8 cellular contexts compared by ENCODE assay signal in genomic region chr13:112968380-112968909, GRCh38. TPM values are rescaled to one million over a fixed set of nuclear protein-coding genes. Genes with fewer than 3 reads are reported as not detected.
DNase-seq lines count a peak whose midpoint lies in the region; ATAC-seq and TF ChIP-seq lines count a peak whose summit lies in the region.

No MANE protein-coding gene starts in this region.

- H3K9me3 Mint-ChIP-seq in MCF 10A (ENCODE audit: unreplicated experiment) = peaks cover 8% of the 10 kb centered on the region

- H3K27ac Mint-ChIP-seq in MCF 10A (ENCODE audit: low read depth, unreplicated experiment) = no peak overlapping the region

- no peak overlapping the region for H3K4me3 Mint-ChIP-seq in MCF 10A (ENCODE audit: unreplicated experiment)

- H3K36me3 Mint-ChIP-seq in MCF 10A (ENCODE audit: insufficient read depth, unreplicated experiment) = no peaks in the 10 kb centered on the region

- no peaks in the 10 kb centered on the region for H3K36me3 ChIP-seq in suprapubic skin

- H3K4me1 ChIP-seq in suprapubic skin = peaks cover 30% of the 10 kb centered on the region

- POLR2A ChIA-PET in MCF 10A (lab: Yijun Ruan, JAX) = no interaction called here

- H3K4me1 Mint-ChIP-seq in MCF 10A (ENCODE audit: insufficient read depth, unreplicated experiment) = no peaks in the 10 kb centered on the region

- TF ChIP-seq CTCF in MCF 10A (IDR thresholded peaks at IDR 0.05; ENCODE audit: unreplicated experiment) (no peak), VCaP (conservative IDR thresholded peaks at IDR 0.05) (peak; percentile 17; the same call in 1 of the 2 replicates), dorsolateral prefrontal cortex (IDR thresholded peaks at IDR 0.05 in 54 of 56, conservative IDR thresholded peaks at IDR 0.05 in 2 of 56; ENCODE audit: low read depth in 1 of 56, partially characterized antibody in 56 of 56) (no peak), suprapubic skin (IDR thresholded peaks at IDR 0.05) (no peak)

- CTCF ChIA-PET in MCF 10A (lab: Yijun Ruan, JAX) = interaction anchor here (0.7 kb wide), 1 partner anchor 73 kb away, joined by 3 read pairs; no protein-coding TSS in a partner anchor

- H3K4me3 ChIP-seq in dorsolateral prefrontal cortex (peak overlapping the region; percentile 32 to 76 (median 61)), suprapubic skin (peak overlapping the region; percentile 62)

- no peak for TF ChIP-seq POLR2A in suprapubic skin (IDR thresholded peaks at IDR 0.05)

- 2% methylated on average over 8 of the region's 52 CpGs for WGBS in suprapubic skin

- BruUV-seq in MCF 10A (replicated peaks; lab: Mats Ljungman, UMichigan) = no TSS peak

- no peak for TF ChIP-seq EP300 in suprapubic skin (IDR thresholded peaks at IDR 0.05)

- H3K27ac ChIP-seq in VCaP (peak overlapping the region; percentile 79), dorsolateral prefrontal cortex (peak overlapping the region in 54 of 59 donors; percentile 35 to 93 (median 76)), suprapubic skin (peak overlapping the region; percentile 78)

- intact Hi-C loops in MCF 10A (cut with micrococcal nuclease) = no loop called here
- intact Hi-C loops in dorsolateral prefrontal cortex (cut with DNase I) = no loop called here

- no peak for ATAC-seq in HG02678 (IDR thresholded peaks at IDR 0.05; ENCODE audit: unreplicated experiment)

- no peaks in the 10 kb centered on the region for H3K9me3 ChIP-seq in suprapubic skin

- peaks cover 74% of the 10 kb centered on the region for H3K27me3 Mint-ChIP-seq in MCF 10A (ENCODE audit: insufficient read depth, unreplicated experiment)

- DNase-seq in T47D (ENCODE audit: low read depth in 1 of 2, low spot score in 1 of 2) (peak; percentile 73 to 74), MCF 10A (ENCODE audit: unreplicated experiment) (no peak), dorsolateral prefrontal cortex (peak in 8 of 10 donors; percentile 43 to 79 (median 56)), myocyte (ENCODE audit: low read depth) (peak; percentile 43), suprapubic skin (ENCODE audit: low spot score in 2 of 2) (peak; percentile 76 to 79), pons (ENCODE audit: low spot score) (no peak)

- H3K27me3 ChIP-seq in dorsolateral prefrontal cortex (peaks cover 0 to 29% (median 0%) of the 10 kb centered on the region in 45 donors), suprapubic skin (peaks cover 47% of the 10 kb centered on the region)

- in situ Hi-C loops in T47D (cut with HindIII; ENCODE audit: low pct_unique_long_range_greater_than_20kb, low sequenced_read_pairs) = no loop called here

RNA-seq across cellular contexts. Expression of gene MCF2L, which starts 0.6 kb away (rescaled TPM):
- not detected in 2 replicates for total RNA-seq in MCF 10A (2022)
- 100 to 1,000 TPM; 181 to 436 (median 311) TPM for total RNA-seq in dorsolateral prefrontal cortex
- 31.2 and 34.4 TPM in 2 replicates for total RNA-seq in myocyte
- polyA plus RNA-seq in myocyte (2012) = 18.3 TPM
- total RNA-seq in suprapubic skin = 100 to 1,000 TPM in 1 of 4 donors, 10 to 100 TPM in 3; 25.4 to 144 (median 50.0) TPM

Comparison
In these comparisons a context has a peak if more than half of its experiments do, and no peak if none do; other contexts are left out.
1. DNase-seq: peak in T47D (2 of 2), dorsolateral prefrontal cortex (8 of 10), myocyte (single experiment) and suprapubic skin (2 of 2); none in MCF 10A (single experiment) and pons (single experiment).
2. RNA of gene MCF2L, which starts 0.6 kb away (total RNA-seq): 181 to 436 TPM in dorsolateral prefrontal cortex, 25.4 to 144 TPM in suprapubic skin and 31.2 to 34.4 TPM in myocyte; not detected in MCF 10A; every median in the first group is over 10 times any median in the second.
3. Peak in every context shown above with its lines, with median percentiles within 50 percentile points of each other: H3K27ac ChIP-seq.